Comparison of ENCODE assay signal across 28 cellular contexts in genomic region chr4:123573866-123574508, GRCh38.
"Had no signal": no experiment of that assay in that cellular context is flagged by ENCODE, and none has a peak within 500 bp of the region (broad histone marks: within the 10 kb centered on the region; RNA-seq: fewer than 3 reads in every experiment).

No MANE protein-coding gene starts in this region.

- H3K4me3 ChIP-seq: heart right ventricle, left ventricle myocardium inferior, lung, right lobe of liver, skin epidermis, thoracic aorta had no signal

- H3K27ac ChIP-seq: heart right ventricle, left ventricle myocardium inferior, neutrophil, right lobe of liver, skin epidermis, thoracic aorta had no signal

- ATAC-seq: activated naive CD8-positive, alpha-beta T cell treated with anti-CD3 and anti-CD28 coated beads, Interleukin-2, amount 50 U/mL, for 24 hours; activated T-helper 17 cell treated with anti-CD3 and anti-CD28 coated beads, Interleukin-2, amount 50 U/mL, for 72 hours; esophagus mucosa; right lobe of liver; stimulated activated effector memory CD8-positive, alpha-beta T cell treated with anti-CD3 and anti-CD28 coated beads, Interleukin-12 subunit alpha, Interleukin-12 subunit beta, amount 100 ng/mL, for 72 hours; WTC11 had no signal

- H3K4me1 ChIP-seq: left ventricle myocardium inferior, right lobe of liver had no signal

- H3K27me3 ChIP-seq: heart right ventricle, neutrophil, right lobe of liver had no signal

- H3K36me3 ChIP-seq: heart right ventricle, left ventricle myocardium inferior, neutrophil, right lobe of liver, thoracic aorta had no signal

- DNase-seq: activated CD4-positive, alpha-beta memory T cell treated with anti-CD3 and anti-CD28 coated beads, Interleukin-2, amount 10 ng/mL, durations not matched to agents 7 days and 5 days; activated CD4-positive, alpha-beta T cell treated with anti-CD3 and anti-CD28 coated beads for 1 hour; activated CD4-positive, alpha-beta T cell treated with anti-CD3 and anti-CD28 coated beads, Interleukin-2, amount 10 ng/mL, durations not matched to agents 7 days and 5 days; activated CD8-positive, alpha-beta memory T cell treated with anti-CD3 and anti-CD28 coated beads, Interleukin-2, amount 50 U/mL, for 48 hours; activated gamma-delta T cell treated with Interleukin-2 at 50 U/mL for 16 hours; activated naive CD4-positive, alpha-beta T cell treated with anti-CD3 and anti-CD28 coated beads, Interleukin-2, amount 50 U/mL, for 16 hours; activated naive CD8-positive, alpha-beta T cell treated with anti-CD3 and anti-CD28 coated beads, Interleukin-2, amount 50 U/mL, for 24 hours; activated T-cell treated with anti-CD3 and anti-CD28 coated beads, Interleukin-2, amount 50 U/mL, for 24 hours; amygdala; central memory CD4-positive, alpha-beta T cell; foreskin fibroblast; heart right ventricle; kidney glomerular epithelial cell; left ventricle myocardium inferior; naive B cell; nephron progenitor cell; right lobe of liver; stimulated activated CD4-positive, alpha-beta T cell treated with anti-CD3 and anti-CD28 coated beads, Interleukin-12 subunit alpha, Interleukin-12 subunit beta, amount 100 ng/mL, for 4 hours; stimulated activated CD4-positive, alpha-beta T cell treated with anti-CD3 and anti-CD28 coated beads, Interleukin-4, amount 100 ng/mL, for 1 hour; trophoblast cell had no signal

- H3K9me3 ChIP-seq: left ventricle myocardium inferior, neutrophil, right lobe of liver, thoracic aorta had no signal
